21 cellular contexts compared by ENCODE assay signal in genomic region chr5:167577616-167578015, GRCh38.
DNase-seq lines count a peak whose midpoint lies in the region; ATAC-seq and TF ChIP-seq lines count a peak whose summit lies in the region.
"Had no signal": no experiment of that assay in that cellular context is flagged by ENCODE, and none has a peak within 500 bp of the region (broad histone marks: within the 10 kb centered on the region; RNA-seq: fewer than 3 reads in every experiment).

No MANE protein-coding gene starts in this region.

- peak overlapping the region; percentile 87 for H3K4me2 ChIP-seq in BLaER1

- H3K27ac ChIP-seq in BLaER1 (peak overlapping the region; percentile 81), SK-N-MC (peak overlapping the region; percentile 84), endodermal cell (ENCODE audit: low read depth, low read length) (no peak overlapping the region)
- H3K27ac ChIP-seq: GM23248 had no signal

- H3K4me3 ChIP-seq in BLaER1: peak overlapping the region; percentile 73
- H3K4me3 ChIP-seq in SK-N-MC: peak overlapping the region; percentile 90
- peak overlapping the region; percentile 16 for H3K4me3 ChIP-seq in endodermal cell (ENCODE audit: low read length)
- H3K4me3 ChIP-seq: GM12878 had no signal

- no peak for ATAC-seq in GM21390 (IDR thresholded peaks at IDR 0.05; ENCODE audit: unreplicated experiment)
- no peak for ATAC-seq in HG03139 (IDR thresholded peaks at IDR 0.05; ENCODE audit: unreplicated experiment)
- no peak for ATAC-seq in GM18502 (IDR thresholded peaks at IDR 0.05; ENCODE audit: poor library complexity, unreplicated experiment)
- ATAC-seq in stimulated activated memory B cell treated with anti-CD40 and anti-IgM and Interleukin-4, amounts not matched to agents 10 μg/mL and 1 μg/mL and 100 μg/mL, for 72 hours: no peak
- ATAC-seq: CD8-positive, alpha-beta T cell; GM12878; HCT116 had no signal

- H3K27me3 Mint-ChIP-seq in endodermal cell (ENCODE audit: insufficient read depth) (peaks cover 10% of the 10 kb centered on the region), neural crest cell (ENCODE audit: low read depth) (peaks cover 37% of the 10 kb centered on the region)
- H3K27me3 Mint-ChIP-seq in stimulated activated memory B cell treated with anti-CD40 and anti-IgM and Interleukin-4, amounts not matched to agents 10 μg/mL and 1 μg/mL and 100 μg/mL, for 72 hours: peaks cover 17% of the 10 kb centered on the region

- H3K27me3 ChIP-seq in BLaER1 (peaks cover 30% of the 10 kb centered on the region), endodermal cell (ENCODE audit: control insufficient read depth, insufficient read depth, low read length, poor library complexity, severe bottlenecking) (no peaks in the 10 kb centered on the region)

- H3K36me3 Mint-ChIP-seq in endodermal cell (ENCODE audit: low read depth) (no peaks in the 10 kb centered on the region), neural crest cell (ENCODE audit: low read depth) (no peaks in the 10 kb centered on the region)
- H3K36me3 Mint-ChIP-seq in stimulated activated memory B cell treated with anti-CD40 and anti-IgM and Interleukin-4, amounts not matched to agents 10 μg/mL and 1 μg/mL and 100 μg/mL, for 72 hours: no peaks in the 10 kb centered on the region
- H3K36me3 Mint-ChIP-seq: CD8-positive, alpha-beta T cell had no signal

- no peaks in the 10 kb centered on the region for H3K9me3 ChIP-seq in BLaER1
- no peaks in the 10 kb centered on the region for H3K9me3 ChIP-seq in SK-N-MC (ENCODE audit: low read depth, low read length)
- no peaks in the 10 kb centered on the region for H3K9me3 ChIP-seq in endodermal cell (ENCODE audit: control insufficient read depth, low read length)

- WGBS in endodermal cell (ENCODE audit: insufficient coverage in 1 of 2, insufficient read length in 1 of 2), 2 experiments: 89 to 100% methylated on average over 5 to 8 of the region's 8 CpGs

- H3K9ac ChIP-seq in BLaER1 (peak overlapping the region; percentile 79), SK-N-MC (ENCODE audit: insufficient read length) (peak overlapping the region; percentile 80), endodermal cell (ENCODE audit: extremely low read depth, low read length, poor library complexity, severe bottlenecking) (no peak overlapping the region)

- H3K4me1 Mint-ChIP-seq in endodermal cell (peaks cover 45% of the 10 kb centered on the region), neural crest cell (peaks cover 68% of the 10 kb centered on the region)
- H3K4me1 Mint-ChIP-seq in stimulated activated memory B cell treated with anti-CD40 and anti-IgM and Interleukin-4, amounts not matched to agents 10 μg/mL and 1 μg/mL and 100 μg/mL, for 72 hours: peaks cover 7% of the 10 kb centered on the region

- H3K4me1 ChIP-seq in BLaER1: peaks cover 54% of the 10 kb centered on the region
- peaks cover 15% of the 10 kb centered on the region for H3K4me1 ChIP-seq in endodermal cell (ENCODE audit: control insufficient read depth, insufficient read depth, low read length)

- peaks cover 12% of the 10 kb centered on the region; the same call in 1 of the 2 replicates for H3K36me3 ChIP-seq in BLaER1
- no peaks in the 10 kb centered on the region for H3K36me3 ChIP-seq in SK-N-MC (ENCODE audit: insufficient read depth, low read length)
- H3K36me3 ChIP-seq in endodermal cell (ENCODE audit: control insufficient read depth, insufficient read depth, low read length): no peaks in the 10 kb centered on the region

- H3K27ac Mint-ChIP-seq in endodermal cell (no peak overlapping the region), neural crest cell (ENCODE audit: unreplicated experiment) (no peak overlapping the region)
- no peak overlapping the region for H3K27ac Mint-ChIP-seq in stimulated activated memory B cell treated with anti-CD40 and anti-IgM and Interleukin-4, amounts not matched to agents 10 μg/mL and 1 μg/mL and 100 μg/mL, for 72 hours
- H3K27ac Mint-ChIP-seq: CD8-positive, alpha-beta T cell; HFFc6 had no signal

- DNase-seq in SK-N-MC (ENCODE audit: low read depth, low spot score) (no peak), endodermal cell (no peak), neural crest cell (ENCODE audit: low read depth, low spot score) (no peak)
- DNase-seq: AML-193; Calu3; CD8-positive, alpha-beta T cell; DMS 273 treated with DMSO at 0.1 percent for 48 hours; DMS53; DND-41; EL; GM23248; H7; HFFc6; KG1 had no signal

- H3K4me3 Mint-ChIP-seq in endodermal cell: no peak overlapping the region
- H3K4me3 Mint-ChIP-seq in neural crest cell: peak overlapping the region; percentile 77
- H3K4me3 Mint-ChIP-seq in stimulated activated memory B cell treated with anti-CD40 and anti-IgM and Interleukin-4, amounts not matched to agents 10 μg/mL and 1 μg/mL and 100 μg/mL, for 72 hours: no peak overlapping the region
- H3K4me3 Mint-ChIP-seq: CD8-positive, alpha-beta T cell; HFFc6 had no signal

- H3K9me3 Mint-ChIP-seq in endodermal cell: no peaks in the 10 kb centered on the region
- H3K9me3 Mint-ChIP-seq in neural crest cell: no peaks in the 10 kb centered on the region
- H3K9me3 Mint-ChIP-seq in stimulated activated memory B cell treated with anti-CD40 and anti-IgM and Interleukin-4, amounts not matched to agents 10 μg/mL and 1 μg/mL and 100 μg/mL, for 72 hours: peaks cover 3% of the 10 kb centered on the region
- H3K9me3 Mint-ChIP-seq: CD8-positive, alpha-beta T cell; HFFc6 had no signal

- TF ChIP-seq CTCF in endodermal cell (conservative IDR thresholded peaks at IDR 0.05) (no peak), neural crest cell (conservative IDR thresholded peaks at IDR 0.05) (no peak)

- H4K20me1 ChIP-seq in BLaER1: peaks cover 37% of the 10 kb centered on the region; the same call in 1 of the 2 replicates

Comparison
In these comparisons a context has a peak if more than half of its experiments do, and no peak if none do; other contexts are left out.
1. H3K4me3 ChIP-seq: peak in every context shown above with its lines; median percentile 90 in SK-N-MC; 73 in BLaER1; 16 in endodermal cell.